ENCODE assay signal across 1 cellular context in genomic region chr2:156334496-156335478, GRCh38.
TF ChIP-seq lines count a peak whose summit lies in the region.

No MANE protein-coding gene starts in this region.

TF ChIP-seq in K562, 482 proteins besides CTCF, POLR2A, EP300 and RAD21 (continued from another document and continues in another):
- TF ChIP-seq LARP7 (IDR thresholded peaks at IDR 0.05) (0 out of 2 replicates have a peak, but pooled peaks have one; percentile 61), ZNF79 (CRISPR knock-in tag; IDR thresholded peaks at IDR 0.05; ENCODE audit: low read depth) (no peak), CHD2 (IDR thresholded peaks at IDR 0.05; ENCODE audit: low read depth, low read length) (peak; percentile 35; the same call in 1 of the 2 replicates), TAF7 (tag; IDR thresholded peaks at IDR 0.05) (no peak), THRAP3 (IDR thresholded peaks at IDR 0.05; ENCODE audit: borderline replicate concordance) (no peak), POLR2AphosphoS5 (IDR thresholded peaks at IDR 0.05; ENCODE audit: control insufficient read depth, insufficient read depth, low read depth, low read length) (peak; percentile 27; the same call in 1 of the 2 replicates), PML (IDR thresholded peaks at IDR 0.05; ENCODE audit: low read length) (no peak; the same call in 1 of the 2 replicates), ZNF778 (CRISPR knock-in tag; IDR thresholded peaks at IDR 0.05) (no peak), ZEB2 (IDR thresholded peaks at IDR 0.05) (no peak), NCOR1 (IDR thresholded peaks at IDR 0.05) (peak; percentile 37; the same call in 1 of the 2 replicates), TOE1 (IDR thresholded peaks at IDR 0.05; ENCODE audit: borderline replicate concordance) (peak; percentile 19; the same call in 1 of the 2 replicates), TOE1 (CRISPR knock-in tag; IDR thresholded peaks at IDR 0.05; ENCODE audit: borderline replicate concordance, low read depth) (no peak), MBD2 (IDR thresholded peaks at IDR 0.05; ENCODE audit: borderline replicate concordance, low read depth) (peak; percentile 29; the same call in 1 of the 2 replicates), CREB1 (IDR thresholded peaks at IDR 0.05) (peak; percentile 90), CREB1 (CRISPR knock-in tag; IDR thresholded peaks at IDR 0.05) (peak; percentile 86), E2F8 (IDR thresholded peaks at IDR 0.05; ENCODE audit: low read depth, partially characterized antibody) (no peak), ARID3A (IDR thresholded peaks at IDR 0.05; ENCODE audit: borderline replicate concordance, low read depth, low read length) (no peak), SETDB1 (IDR thresholded peaks at IDR 0.05; ENCODE audit: low read length) (no peak), HNRNPL (IDR thresholded peaks at IDR 0.05; ENCODE audit: low read depth, low read length) (no peak), CBX2 (IDR thresholded peaks at IDR 0.05; ENCODE audit: insufficient read depth, low read length, poor library complexity, severe bottlenecking) (no peak), NBN (IDR thresholded peaks at IDR 0.05; ENCODE audit: low read depth) (peak; percentile 69), MCM2 (IDR thresholded peaks at IDR 0.05; ENCODE audit: low read depth) (no peak), ZBTB2 (IDR thresholded peaks at IDR 0.05) (0 out of 2 replicates have a peak, but pooled peaks have one; percentile 35), RBFOX2 (IDR thresholded peaks at IDR 0.05; ENCODE audit: low read depth, low read length) (peak; percentile 71), MTA1 (IDR thresholded peaks at IDR 0.05; ENCODE audit: borderline replicate concordance) (peak; percentile 85), RB1 (IDR thresholded peaks at IDR 0.05; ENCODE audit: low read depth) (peak; percentile 60; the same call in 1 of the 2 replicates), ZNF175 (CRISPR knock-in tag; IDR thresholded peaks at IDR 0.05; ENCODE audit: low read depth) (peak; percentile 70), SMARCC2 (IDR thresholded peaks at IDR 0.05; ENCODE audit: low read depth) (no peak), EP400 (IDR thresholded peaks at IDR 0.05) (peak; percentile 77; the same call in 1 of the 2 replicates), CGGBP1 (CRISPR knock-in tag; IDR thresholded peaks at IDR 0.05) (peak; percentile 4; the same call in 1 of the 2 replicates), ZNF830 (CRISPR knock-in tag; IDR thresholded peaks at IDR 0.05) (peak; percentile 54; the same call in 1 of the 2 replicates), ZNF24 (IDR thresholded peaks at IDR 0.05) (no peak), SAFB2 (IDR thresholded peaks at IDR 0.05; ENCODE audit: borderline replicate concordance, low read depth, low read length, severe bottlenecking) (no peak), ZNF184 (CRISPR knock-in tag; IDR thresholded peaks at IDR 0.05) (no peak), MAFF (IDR thresholded peaks at IDR 0.05; ENCODE audit: low read length) (no peak), TGIF2 (CRISPR knock-in tag; IDR thresholded peaks at IDR 0.05) (no peak), NR1H2 (CRISPR knock-in tag; IDR thresholded peaks at IDR 0.05) (no peak), MYNN (IDR thresholded peaks at IDR 0.05) (no peak; the same call in 1 of the 2 replicates), MYNN (CRISPR knock-in tag; IDR thresholded peaks at IDR 0.05) (no peak), RNF2 (IDR thresholded peaks at IDR 0.05) (peak; percentile 55; the same call in 1 of the 2 replicates), KLF6 (CRISPR knock-in tag; IDR thresholded peaks at IDR 0.05; ENCODE audit: borderline replicate concordance) (peak; percentile 62; the same call in 1 of the 2 replicates), ELF2 (CRISPR knock-in tag; IDR thresholded peaks at IDR 0.05) (peak; percentile 78)
- TF ChIP-seq, protein P1, sequence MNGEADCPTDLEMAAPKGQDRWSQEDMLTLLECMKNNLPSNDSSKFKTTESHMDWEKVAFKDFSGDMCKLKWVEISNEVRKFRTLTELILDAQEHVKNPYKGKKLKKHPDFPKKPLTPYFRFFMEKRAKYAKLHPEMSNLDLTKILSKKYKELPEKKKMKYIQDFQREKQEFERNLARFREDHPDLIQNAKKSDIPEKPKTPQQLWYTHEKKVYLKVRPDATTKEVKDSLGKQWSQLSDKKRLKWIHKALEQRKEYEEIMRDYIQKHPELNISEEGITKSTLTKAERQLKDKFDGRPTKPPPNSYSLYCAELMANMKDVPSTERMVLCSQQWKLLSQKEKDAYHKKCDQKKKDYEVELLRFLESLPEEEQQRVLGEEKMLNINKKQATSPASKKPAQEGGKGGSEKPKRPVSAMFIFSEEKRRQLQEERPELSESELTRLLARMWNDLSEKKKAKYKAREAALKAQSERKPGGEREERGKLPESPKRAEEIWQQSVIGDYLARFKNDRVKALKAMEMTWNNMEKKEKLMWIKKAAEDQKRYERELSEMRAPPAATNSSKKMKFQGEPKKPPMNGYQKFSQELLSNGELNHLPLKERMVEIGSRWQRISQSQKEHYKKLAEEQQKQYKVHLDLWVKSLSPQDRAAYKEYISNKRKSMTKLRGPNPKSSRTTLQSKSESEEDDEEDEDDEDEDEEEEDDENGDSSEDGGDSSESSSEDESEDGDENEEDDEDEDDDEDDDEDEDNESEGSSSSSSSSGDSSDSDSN (IDR thresholded peaks at IDR 0.05; ENCODE audit: borderline replicate concordance in 1 of 2, low read depth in 2 of 2, low read length in 2 of 2), result peak; percentile 55 to 86; a peak in 2 of 4 replicates
- TF ChIP-seq, protein P2, sequence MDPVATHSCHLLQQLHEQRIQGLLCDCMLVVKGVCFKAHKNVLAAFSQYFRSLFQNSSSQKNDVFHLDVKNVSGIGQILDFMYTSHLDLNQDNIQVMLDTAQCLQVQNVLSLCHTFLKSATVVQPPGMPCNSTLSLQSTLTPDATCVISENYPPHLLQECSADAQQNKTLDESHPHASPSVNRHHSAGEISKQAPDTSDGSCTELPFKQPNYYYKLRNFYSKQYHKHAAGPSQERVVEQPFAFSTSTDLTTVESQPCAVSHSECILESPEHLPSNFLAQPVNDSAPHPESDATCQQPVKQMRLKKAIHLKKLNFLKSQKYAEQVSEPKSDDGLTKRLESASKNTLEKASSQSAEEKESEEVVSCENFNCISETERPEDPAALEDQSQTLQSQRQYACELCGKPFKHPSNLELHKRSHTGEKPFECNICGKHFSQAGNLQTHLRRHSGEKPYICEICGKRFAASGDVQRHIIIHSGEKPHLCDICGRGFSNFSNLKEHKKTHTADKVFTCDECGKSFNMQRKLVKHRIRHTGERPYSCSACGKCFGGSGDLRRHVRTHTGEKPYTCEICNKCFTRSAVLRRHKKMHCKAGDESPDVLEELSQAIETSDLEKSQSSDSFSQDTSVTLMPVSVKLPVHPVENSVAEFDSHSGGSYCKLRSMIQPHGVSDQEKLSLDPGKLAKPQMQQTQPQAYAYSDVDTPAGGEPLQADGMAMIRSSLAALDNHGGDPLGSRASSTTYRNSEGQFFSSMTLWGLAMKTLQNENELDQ (CRISPR knock-in tag; IDR thresholded peaks at IDR 0.05; ENCODE audit: borderline replicate concordance), result no peak
- TF ChIP-seq, protein P3, sequence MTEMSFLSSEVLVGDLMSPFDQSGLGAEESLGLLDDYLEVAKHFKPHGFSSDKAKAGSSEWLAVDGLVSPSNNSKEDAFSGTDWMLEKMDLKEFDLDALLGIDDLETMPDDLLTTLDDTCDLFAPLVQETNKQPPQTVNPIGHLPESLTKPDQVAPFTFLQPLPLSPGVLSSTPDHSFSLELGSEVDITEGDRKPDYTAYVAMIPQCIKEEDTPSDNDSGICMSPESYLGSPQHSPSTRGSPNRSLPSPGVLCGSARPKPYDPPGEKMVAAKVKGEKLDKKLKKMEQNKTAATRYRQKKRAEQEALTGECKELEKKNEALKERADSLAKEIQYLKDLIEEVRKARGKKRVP (CRISPR knock-in tag; IDR thresholded peaks at IDR 0.05), result 0 out of 2 replicates have a peak, but pooled peaks have one; percentile 35
- TF ChIP-seq, protein P4, sequence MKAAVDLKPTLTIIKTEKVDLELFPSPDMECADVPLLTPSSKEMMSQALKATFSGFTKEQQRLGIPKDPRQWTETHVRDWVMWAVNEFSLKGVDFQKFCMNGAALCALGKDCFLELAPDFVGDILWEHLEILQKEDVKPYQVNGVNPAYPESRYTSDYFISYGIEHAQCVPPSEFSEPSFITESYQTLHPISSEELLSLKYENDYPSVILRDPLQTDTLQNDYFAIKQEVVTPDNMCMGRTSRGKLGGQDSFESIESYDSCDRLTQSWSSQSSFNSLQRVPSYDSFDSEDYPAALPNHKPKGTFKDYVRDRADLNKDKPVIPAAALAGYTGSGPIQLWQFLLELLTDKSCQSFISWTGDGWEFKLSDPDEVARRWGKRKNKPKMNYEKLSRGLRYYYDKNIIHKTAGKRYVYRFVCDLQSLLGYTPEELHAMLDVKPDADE (conservative IDR thresholded peaks at IDR 0.05; ENCODE audit: control insufficient read depth, low read depth, low read length), result peak; percentile 55; the same call in 1 of the 2 replicates
- TF ChIP-seq, protein P5, sequence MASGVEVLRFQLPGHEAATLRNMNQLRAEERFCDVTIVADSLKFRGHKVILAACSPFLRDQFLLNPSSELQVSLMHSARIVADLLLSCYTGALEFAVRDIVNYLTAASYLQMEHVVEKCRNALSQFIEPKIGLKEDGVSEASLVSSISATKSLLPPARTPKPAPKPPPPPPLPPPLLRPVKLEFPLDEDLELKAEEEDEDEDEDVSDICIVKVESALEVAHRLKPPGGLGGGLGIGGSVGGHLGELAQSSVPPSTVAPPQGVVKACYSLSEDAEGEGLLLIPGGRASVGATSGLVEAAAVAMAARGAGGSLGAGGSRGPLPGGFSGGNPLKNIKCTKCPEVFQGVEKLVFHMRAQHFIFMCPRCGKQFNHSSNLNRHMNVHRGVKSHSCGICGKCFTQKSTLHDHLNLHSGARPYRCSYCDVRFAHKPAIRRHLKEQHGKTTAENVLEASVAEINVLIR (CRISPR knock-in tag; IDR thresholded peaks at IDR 0.05), result peak; percentile 80
- TF ChIP-seq, protein P6, sequence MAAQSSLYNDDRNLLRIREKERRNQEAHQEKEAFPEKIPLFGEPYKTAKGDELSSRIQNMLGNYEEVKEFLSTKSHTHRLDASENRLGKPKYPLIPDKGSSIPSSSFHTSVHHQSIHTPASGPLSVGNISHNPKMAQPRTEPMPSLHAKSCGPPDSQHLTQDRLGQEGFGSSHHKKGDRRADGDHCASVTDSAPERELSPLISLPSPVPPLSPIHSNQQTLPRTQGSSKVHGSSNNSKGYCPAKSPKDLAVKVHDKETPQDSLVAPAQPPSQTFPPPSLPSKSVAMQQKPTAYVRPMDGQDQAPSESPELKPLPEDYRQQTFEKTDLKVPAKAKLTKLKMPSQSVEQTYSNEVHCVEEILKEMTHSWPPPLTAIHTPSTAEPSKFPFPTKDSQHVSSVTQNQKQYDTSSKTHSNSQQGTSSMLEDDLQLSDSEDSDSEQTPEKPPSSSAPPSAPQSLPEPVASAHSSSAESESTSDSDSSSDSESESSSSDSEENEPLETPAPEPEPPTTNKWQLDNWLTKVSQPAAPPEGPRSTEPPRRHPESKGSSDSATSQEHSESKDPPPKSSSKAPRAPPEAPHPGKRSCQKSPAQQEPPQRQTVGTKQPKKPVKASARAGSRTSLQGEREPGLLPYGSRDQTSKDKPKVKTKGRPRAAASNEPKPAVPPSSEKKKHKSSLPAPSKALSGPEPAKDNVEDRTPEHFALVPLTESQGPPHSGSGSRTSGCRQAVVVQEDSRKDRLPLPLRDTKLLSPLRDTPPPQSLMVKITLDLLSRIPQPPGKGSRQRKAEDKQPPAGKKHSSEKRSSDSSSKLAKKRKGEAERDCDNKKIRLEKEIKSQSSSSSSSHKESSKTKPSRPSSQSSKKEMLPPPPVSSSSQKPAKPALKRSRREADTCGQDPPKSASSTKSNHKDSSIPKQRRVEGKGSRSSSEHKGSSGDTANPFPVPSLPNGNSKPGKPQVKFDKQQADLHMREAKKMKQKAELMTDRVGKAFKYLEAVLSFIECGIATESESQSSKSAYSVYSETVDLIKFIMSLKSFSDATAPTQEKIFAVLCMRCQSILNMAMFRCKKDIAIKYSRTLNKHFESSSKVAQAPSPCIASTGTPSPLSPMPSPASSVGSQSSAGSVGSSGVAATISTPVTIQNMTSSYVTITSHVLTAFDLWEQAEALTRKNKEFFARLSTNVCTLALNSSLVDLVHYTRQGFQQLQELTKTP (IDR thresholded peaks at IDR 0.05; ENCODE audit: low read depth in 1 of 2, partially characterized antibody in 2 of 2), result peak in 1 of 2 experiments; percentile 38
